Comparison of ENCODE assay signal across 24 cellular contexts in the genomic region with DNA sequence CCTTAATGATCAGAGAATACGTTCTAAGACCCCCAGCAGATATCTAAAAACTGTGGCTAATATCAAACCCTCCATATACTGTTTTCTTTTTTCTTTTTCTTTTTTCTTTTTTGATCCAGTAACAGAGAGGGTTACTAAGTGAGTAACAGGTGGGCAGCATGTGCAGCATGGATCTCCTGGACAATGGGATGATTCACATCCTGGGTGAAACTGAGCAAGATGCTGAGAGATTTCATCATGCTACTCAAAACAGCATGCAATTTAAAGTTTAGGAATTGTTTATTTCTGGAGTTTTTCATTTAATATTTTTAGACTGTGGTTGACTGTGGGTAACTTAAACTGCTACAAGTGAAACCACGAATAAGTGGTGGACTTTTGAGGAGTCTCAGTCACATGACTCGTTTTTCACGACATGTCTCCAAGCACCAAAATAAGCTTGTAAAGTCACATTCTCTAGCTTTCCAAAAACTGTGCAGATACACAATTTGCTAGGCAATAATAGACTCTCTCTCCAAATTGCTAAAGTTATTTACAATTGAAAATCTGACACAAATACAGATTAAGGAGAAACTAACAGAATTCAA.
DNase-seq lines count a peak whose midpoint lies in the region; TF ChIP-seq lines count a peak whose summit lies in the region.
"Had no signal": no experiment of that assay in that cellular context is flagged by ENCODE, and none has a peak within 500 bp of the region (broad histone marks: within the 10 kb centered on the region; RNA-seq: fewer than 3 reads in every experiment).

No MANE protein-coding gene starts in this region.

- POLR2A ChIA-PET in RWPE1 (lab: Yijun Ruan, JAX; ENCODE audit: low non-redundant PET) (no interaction called here), OCI-LY7 (lab: Charles Lee) (no interaction called here)

- DNase-seq in ACHN: peak; percentile 39
- peak; percentile 19 for DNase-seq in HPDE6-E6E7 (ENCODE audit: extremely low spot score)
- DNase-seq in RWPE1 (ENCODE audit: low spot score): peak; percentile 7
- DNase-seq in epithelial cell of proximal tubule (ENCODE audit: low read depth): peak; percentile 2
- no peak for DNase-seq in dermis blood vessel endothelial cell
- DNase-seq in SK-N-DZ (ENCODE audit: low spot score): no peak
- no peak for DNase-seq in OCI-LY7 (ENCODE audit: low spot score)
- DNase-seq in NCI-H187 treated with DMSO at 0.1 percent for 48 hours (lab: John Stamatoyannopoulos, UW): no peak
- DNase-seq: activated CD8-positive, alpha-beta memory T cell treated with anti-CD3 and anti-CD28 coated beads for 24 hours; activated naive CD4-positive, alpha-beta T cell treated with Interleukin-2 at 50 U/mL for 16 hours; activated T-cell treated with anti-CD3 and anti-CD28 coated beads, Interleukin-2, amount 50 U/mL, for 4 hours; cortex of kidney; H7; heart left ventricle; left lung; naive thymus-derived CD4-positive, alpha-beta T cell; NCI-H1417; NCI-H2107; NCI-H510A; stomach; trophoblast cell had no signal

- CTCF ChIA-PET in RWPE1 (lab: Yijun Ruan, JAX) (no interaction called here), OCI-LY7 (lab: Charles Lee; ENCODE audit: unreplicated experiment) (no interaction called here)

- no peak overlapping the region for H3K27ac ChIP-seq in RWPE1
- H3K27ac ChIP-seq in OCI-LY7 (ENCODE audit: low read depth, low read length, poor library complexity, severe bottlenecking): no peak overlapping the region
- H3K27ac ChIP-seq: BLaER1 treated with 17β-estradiol and CSF1 and Interleukin-3, amounts not matched to agents 10 nM and 100 nM; cardiac muscle cell; heart left ventricle; left lung; right atrium auricular region; stomach had no signal

- no peak overlapping the region for H2AFZ ChIP-seq in OCI-LY7 (ENCODE audit: low read length)

- no peaks in the 10 kb centered on the region for H3K4me1 ChIP-seq in OCI-LY7 (ENCODE audit: insufficient read depth, low read length, poor library complexity, severe bottlenecking)
- H3K4me1 ChIP-seq: heart left ventricle, left lung, right atrium auricular region, stomach had no signal

- H3K79me2 ChIP-seq in OCI-LY7 (ENCODE audit: insufficient read depth, low read depth, low read length): no peaks in the 10 kb centered on the region

- intact Hi-C loops in OCI-LY7 (cut with micrococcal nuclease; ENCODE audit: unreplicated experiment): no loop called here

- H3K36me3 ChIP-seq in OCI-LY7 (ENCODE audit: insufficient read depth, low read length): no peaks in the 10 kb centered on the region
- H3K36me3 ChIP-seq: BLaER1 treated with 17β-estradiol and CSF1 and Interleukin-3, amounts not matched to agents 10 nM and 100 nM; cardiac muscle cell; heart left ventricle; left lung; right atrium auricular region; stomach had no signal

- H3K9me3 ChIP-seq in OCI-LY7 (ENCODE audit: low read length): no peaks in the 10 kb centered on the region
- H3K9me3 ChIP-seq: BLaER1 treated with 17β-estradiol and CSF1 and Interleukin-3, amounts not matched to agents 10 nM and 100 nM; heart left ventricle; right atrium auricular region had no signal

- H3K4me3 ChIP-seq in epithelial cell of proximal tubule (ENCODE audit: low read depth, low read length): no peak overlapping the region
- no peak overlapping the region for H3K4me3 ChIP-seq in OCI-LY7 (ENCODE audit: low read depth, low read length, poor library complexity, severe bottlenecking)
- H3K4me3 ChIP-seq: BLaER1 treated with 17β-estradiol and CSF1 and Interleukin-3, amounts not matched to agents 10 nM and 100 nM; cardiac muscle cell; heart left ventricle; left lung; right atrium auricular region; stomach had no signal

- H3K9me2 ChIP-seq in OCI-LY7 (ENCODE audit: insufficient read depth, low read length): no peaks in the 10 kb centered on the region

- no peak overlapping the region for H3K4me2 ChIP-seq in OCI-LY7 (ENCODE audit: low read length)
- H3K4me2 ChIP-seq: BLaER1 treated with 17β-estradiol and CSF1 and Interleukin-3, amounts not matched to agents 10 nM and 100 nM had no signal

- BruUV-seq in OCI-LY7 (replicated peaks; lab: Mats Ljungman, UMichigan): no TSS peak

- H4K20me1 ChIP-seq in OCI-LY7 (ENCODE audit: insufficient read depth, low read length): no peaks in the 10 kb centered on the region
- H4K20me1 ChIP-seq: BLaER1 treated with 17β-estradiol and CSF1 and Interleukin-3, amounts not matched to agents 10 nM and 100 nM had no signal

- TF ChIP-seq CTCF in RWPE1 (conservative IDR thresholded peaks at IDR 0.05; ENCODE audit: low read depth) (no peak), epithelial cell of proximal tubule (conservative IDR thresholded peaks at IDR 0.05; ENCODE audit: low read depth, low read length) (no peak), OCI-LY7 (conservative IDR thresholded peaks at IDR 0.05; ENCODE audit: low read length) (no peak)

- in situ Hi-C loops in ACHN (cut with HindIII; ENCODE audit: low pct_ligation_motif_present, low pct_unique_long_range_greater_than_20kb, low sequenced_read_pairs): no loop called here

Comparison
In these comparisons a context has a peak if more than half of its experiments do, and no peak if none do; other contexts are left out.
1. DNase-seq: peak in ACHN (single experiment), HPDE6-E6E7 (single experiment), RWPE1 (single experiment) and epithelial cell of proximal tubule (single experiment); none in dermis blood vessel endothelial cell (single experiment), SK-N-DZ (single experiment), OCI-LY7 (single experiment) and NCI-H187 treated with DMSO at 0.1 percent for 48 hours (single experiment).